In genomic region chr6:31580807-31581437, GRCh38 we compare ENCODE assay signal across 1 cellular context.
A peak's percentile ranks its signal among the peaks of the same experiment; 100 is the strongest.
TF ChIP-seq lines count a peak whose summit lies in the region.

No MANE protein-coding gene starts in this region.

TF ChIP-seq in HepG2, 621 proteins besides CTCF, POLR2A, EP300 and RAD21 (continues in another document):
- TF ChIP-seq, protein P1, sequence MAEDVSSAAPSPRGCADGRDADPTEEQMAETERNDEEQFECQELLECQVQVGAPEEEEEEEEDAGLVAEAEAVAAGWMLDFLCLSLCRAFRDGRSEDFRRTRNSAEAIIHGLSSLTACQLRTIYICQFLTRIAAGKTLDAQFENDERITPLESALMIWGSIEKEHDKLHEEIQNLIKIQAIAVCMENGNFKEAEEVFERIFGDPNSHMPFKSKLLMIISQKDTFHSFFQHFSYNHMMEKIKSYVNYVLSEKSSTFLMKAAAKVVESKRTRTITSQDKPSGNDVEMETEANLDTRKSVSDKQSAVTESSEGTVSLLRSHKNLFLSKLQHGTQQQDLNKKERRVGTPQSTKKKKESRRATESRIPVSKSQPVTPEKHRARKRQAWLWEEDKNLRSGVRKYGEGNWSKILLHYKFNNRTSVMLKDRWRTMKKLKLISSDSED (CRISPR knock-in tag; IDR thresholded peaks at IDR 0.05), result no peak
- no peak for TF ChIP-seq KDM5A (IDR thresholded peaks at IDR 0.05; ENCODE audit: borderline replicate concordance, low read length)
- 0 out of 2 replicates have a peak, but pooled peaks have one; percentile 55 for TF ChIP-seq DNMT1 (CRISPR knock-in tag; IDR thresholded peaks at IDR 0.05)
- TF ChIP-seq FOXA1 (IDR thresholded peaks at IDR 0.05), result no peak
- 0 out of 2 replicates have a peak, but pooled peaks have one; percentile 6 for TF ChIP-seq FOXA1 (CRISPR knock-in tag; IDR thresholded peaks at IDR 0.05)
- TF ChIP-seq BORCS8-MEF2B (CRISPR knock-in tag; IDR thresholded peaks at IDR 0.05), result peak; percentile 80
- peak; percentile 73; the same call in 1 of the 2 replicates for TF ChIP-seq ZIK1 (CRISPR knock-in tag; IDR thresholded peaks at IDR 0.05; ENCODE audit: borderline replicate concordance, low read depth)
- no peak for TF ChIP-seq JDP2 (CRISPR knock-in tag; IDR thresholded peaks at IDR 0.05; ENCODE audit: borderline replicate concordance)
- peak; percentile 60 for TF ChIP-seq U2AF1 (optimal IDR thresholded peaks at IDR 0.05; ENCODE audit: low read depth, low read length)
- TF ChIP-seq TOPORS (CRISPR knock-in tag; IDR thresholded peaks at IDR 0.05), result 0 out of 2 replicates have a peak, but pooled peaks have one; percentile 55
- TF ChIP-seq POLR2AphosphoS5 (IDR thresholded peaks at IDR 0.05; ENCODE audit: low read depth, low read length), result peak; percentile 42; the same call in 1 of the 2 replicates
- peak; percentile 90; the same call in 1 of the 2 replicates for TF ChIP-seq ERF (CRISPR knock-in tag; IDR thresholded peaks at IDR 0.05)
- no peak for TF ChIP-seq FOXK1 (CRISPR knock-in tag; IDR thresholded peaks at IDR 0.05; ENCODE audit: borderline replicate concordance, low read depth)
- TF ChIP-seq NFKBIZ (CRISPR knock-in tag; IDR thresholded peaks at IDR 0.05), result no peak
- TF ChIP-seq ZNF546 (CRISPR knock-in tag; conservative IDR thresholded peaks at IDR 0.05), result 0 out of 2 replicates have a peak, but pooled peaks have one; percentile 55
- 0 out of 2 replicates have a peak, but pooled peaks have one; percentile 19 for TF ChIP-seq RFXAP (CRISPR knock-in tag; IDR thresholded peaks at IDR 0.05; ENCODE audit: borderline replicate concordance)
- peak; percentile 59; the same call in 1 of the 2 replicates for TF ChIP-seq ZBTB14 (CRISPR knock-in tag; IDR thresholded peaks at IDR 0.05)
- TF ChIP-seq ZSCAN12 (CRISPR knock-in tag; IDR thresholded peaks at IDR 0.05), result no peak
- peak; percentile 34 for TF ChIP-seq SKI (IDR thresholded peaks at IDR 0.05; ENCODE audit: partially characterized antibody)
- no peak; the same call in 1 of the 2 replicates for TF ChIP-seq HNF4A (CRISPR knock-in tag; IDR thresholded peaks at IDR 0.05)
- peak; percentile 28; the same call in 1 of the 2 replicates for TF ChIP-seq ZNF224 (CRISPR knock-in tag; IDR thresholded peaks at IDR 0.05)
- no peak for TF ChIP-seq FLYWCH1 (CRISPR knock-in tag; IDR thresholded peaks at IDR 0.05)
- peak; percentile 63; the same call in 2 of the 3 replicates for TF ChIP-seq MXI1 (IDR thresholded peaks at IDR 0.05; ENCODE audit: borderline replicate concordance, low read depth, low read length)
- 0 out of 2 replicates have a peak, but pooled peaks have one; percentile 23 for TF ChIP-seq FOXJ3 (CRISPR knock-in tag; IDR thresholded peaks at IDR 0.05; ENCODE audit: borderline replicate concordance)
- TF ChIP-seq ZNF660 (CRISPR knock-in tag; IDR thresholded peaks at IDR 0.05; ENCODE audit: borderline replicate concordance, low read depth), result no peak
- TF ChIP-seq ZNF709 (CRISPR knock-in tag; IDR thresholded peaks at IDR 0.05), result 0 out of 2 replicates have a peak, but pooled peaks have one; percentile 87
- no peak for TF ChIP-seq ZFP82 (CRISPR knock-in tag; IDR thresholded peaks at IDR 0.05; ENCODE audit: borderline replicate concordance)
- peak; percentile 72 for TF ChIP-seq RBM39 (IDR thresholded peaks at IDR 0.05; ENCODE audit: low read depth, low read length, poor library complexity, severe bottlenecking)
- TF ChIP-seq ARID2 (CRISPR knock-in tag; IDR thresholded peaks at IDR 0.05; ENCODE audit: borderline replicate concordance), result peak; percentile 72; the same call in 1 of the 2 replicates
- 0 out of 2 replicates have a peak, but pooled peaks have one; percentile 24 for TF ChIP-seq ZNF747 (CRISPR knock-in tag; IDR thresholded peaks at IDR 0.05; ENCODE audit: borderline replicate concordance)
- peak; percentile 69; the same call in 1 of the 2 replicates for TF ChIP-seq GTF3A (CRISPR knock-in tag; conservative IDR thresholded peaks at IDR 0.05)
- TF ChIP-seq MED13 (CRISPR knock-in tag; IDR thresholded peaks at IDR 0.05), result 0 out of 2 replicates have a peak, but pooled peaks have one; percentile 45
- 0 out of 2 replicates have a peak, but pooled peaks have one; percentile 60 for TF ChIP-seq THRA (CRISPR knock-in tag; IDR thresholded peaks at IDR 0.05; ENCODE audit: borderline replicate concordance)
- TF ChIP-seq EEA1 (CRISPR knock-in tag; IDR thresholded peaks at IDR 0.05; ENCODE audit: borderline replicate concordance), result 0 out of 2 replicates have a peak, but pooled peaks have one; percentile 57
- no peak for TF ChIP-seq ZC3H4 (CRISPR knock-in tag; IDR thresholded peaks at IDR 0.05; ENCODE audit: borderline replicate concordance)
- no peak for TF ChIP-seq SP2 (CRISPR knock-in tag; IDR thresholded peaks at IDR 0.05)
- peak; percentile 94; the same call in 1 of the 2 replicates for TF ChIP-seq ZNF205 (CRISPR knock-in tag; IDR thresholded peaks at IDR 0.05)
- TF ChIP-seq ZNF775 (CRISPR knock-in tag; IDR thresholded peaks at IDR 0.05; ENCODE audit: borderline replicate concordance), result no peak
- no peak for TF ChIP-seq ZNF329 (CRISPR knock-in tag; IDR thresholded peaks at IDR 0.05; ENCODE audit: low read depth)
- peak; percentile 80 for TF ChIP-seq SALL1 (CRISPR knock-in tag; IDR thresholded peaks at IDR 0.05)
- peak; percentile 78 for TF ChIP-seq ZFX (CRISPR knock-in tag; IDR thresholded peaks at IDR 0.05; ENCODE audit: low read depth)
- peak; percentile 77; the same call in 1 of the 2 replicates for TF ChIP-seq ARHGAP35 (CRISPR knock-in tag; IDR thresholded peaks at IDR 0.05; ENCODE audit: borderline replicate concordance)
- no peak for TF ChIP-seq MAFG (CRISPR knock-in tag; IDR thresholded peaks at IDR 0.05)
- TF ChIP-seq THAP7 (CRISPR knock-in tag; IDR thresholded peaks at IDR 0.05), result 0 out of 2 replicates have a peak, but pooled peaks have one; percentile 7
- no peak for TF ChIP-seq DPF2 (CRISPR knock-in tag; IDR thresholded peaks at IDR 0.05; ENCODE audit: borderline replicate concordance, low read depth)
- TF ChIP-seq ZEB1 (IDR thresholded peaks at IDR 0.05; ENCODE audit: insufficient replicate concordance, low read depth), result no peak
- TF ChIP-seq, protein P2, sequence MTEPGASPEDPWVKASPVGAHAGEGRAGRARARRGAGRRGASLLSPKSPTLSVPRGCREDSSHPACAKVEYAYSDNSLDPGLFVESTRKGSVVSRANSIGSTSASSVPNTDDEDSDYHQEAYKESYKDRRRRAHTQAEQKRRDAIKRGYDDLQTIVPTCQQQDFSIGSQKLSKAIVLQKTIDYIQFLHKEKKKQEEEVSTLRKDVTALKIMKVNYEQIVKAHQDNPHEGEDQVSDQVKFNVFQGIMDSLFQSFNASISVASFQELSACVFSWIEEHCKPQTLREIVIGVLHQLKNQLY (CRISPR knock-in tag; IDR thresholded peaks at IDR 0.05), result peak; percentile 48; the same call in 1 of the 2 replicates
- TF ChIP-seq ZNF891 (CRISPR knock-in tag; IDR thresholded peaks at IDR 0.05), result peak; percentile 87
- 0 out of 2 replicates have a peak, but pooled peaks have one; percentile 45 for TF ChIP-seq BCL6 (CRISPR knock-in tag; IDR thresholded peaks at IDR 0.05)
- peak; percentile 57 for TF ChIP-seq SAP130 (CRISPR knock-in tag; IDR thresholded peaks at IDR 0.05; ENCODE audit: low read depth)
- peak; percentile 91; the same call in 1 of the 2 replicates for TF ChIP-seq NCOA1 (CRISPR knock-in tag; IDR thresholded peaks at IDR 0.05)
- TF ChIP-seq ZNF558 (CRISPR knock-in tag; IDR thresholded peaks at IDR 0.05; ENCODE audit: borderline replicate concordance), result peak; percentile 43; the same call in 1 of the 2 replicates
- TF ChIP-seq ZSCAN30 (CRISPR knock-in tag; IDR thresholded peaks at IDR 0.05), result no peak
- TF ChIP-seq, protein P3, sequence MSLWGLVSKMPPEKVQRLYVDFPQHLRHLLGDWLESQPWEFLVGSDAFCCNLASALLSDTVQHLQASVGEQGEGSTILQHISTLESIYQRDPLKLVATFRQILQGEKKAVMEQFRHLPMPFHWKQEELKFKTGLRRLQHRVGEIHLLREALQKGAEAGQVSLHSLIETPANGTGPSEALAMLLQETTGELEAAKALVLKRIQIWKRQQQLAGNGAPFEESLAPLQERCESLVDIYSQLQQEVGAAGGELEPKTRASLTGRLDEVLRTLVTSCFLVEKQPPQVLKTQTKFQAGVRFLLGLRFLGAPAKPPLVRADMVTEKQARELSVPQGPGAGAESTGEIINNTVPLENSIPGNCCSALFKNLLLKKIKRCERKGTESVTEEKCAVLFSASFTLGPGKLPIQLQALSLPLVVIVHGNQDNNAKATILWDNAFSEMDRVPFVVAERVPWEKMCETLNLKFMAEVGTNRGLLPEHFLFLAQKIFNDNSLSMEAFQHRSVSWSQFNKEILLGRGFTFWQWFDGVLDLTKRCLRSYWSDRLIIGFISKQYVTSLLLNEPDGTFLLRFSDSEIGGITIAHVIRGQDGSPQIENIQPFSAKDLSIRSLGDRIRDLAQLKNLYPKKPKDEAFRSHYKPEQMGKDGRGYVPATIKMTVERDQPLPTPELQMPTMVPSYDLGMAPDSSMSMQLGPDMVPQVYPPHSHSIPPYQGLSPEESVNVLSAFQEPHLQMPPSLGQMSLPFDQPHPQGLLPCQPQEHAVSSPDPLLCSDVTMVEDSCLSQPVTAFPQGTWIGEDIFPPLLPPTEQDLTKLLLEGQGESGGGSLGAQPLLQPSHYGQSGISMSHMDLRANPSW (CRISPR knock-in tag; IDR thresholded peaks at IDR 0.05; ENCODE audit: borderline replicate concordance), result peak; percentile 31; the same call in 1 of the 2 replicates
- TF ChIP-seq NCOA5 (CRISPR knock-in tag; IDR thresholded peaks at IDR 0.05), result no peak
- no peak for TF ChIP-seq ZNF337 (CRISPR knock-in tag; IDR thresholded peaks at IDR 0.05; ENCODE audit: borderline replicate concordance, low read depth)
- no peak for TF ChIP-seq ATF7 (IDR thresholded peaks at IDR 0.05)
- TF ChIP-seq ATF7 (CRISPR knock-in tag; IDR thresholded peaks at IDR 0.05), result no peak
- TF ChIP-seq HMG20A (CRISPR knock-in tag; IDR thresholded peaks at IDR 0.05; ENCODE audit: borderline replicate concordance), result 0 out of 2 replicates have a peak, but pooled peaks have one; percentile 12
- peak; percentile 90 for TF ChIP-seq SNAPC2 (CRISPR knock-in tag; IDR thresholded peaks at IDR 0.05)
- TF ChIP-seq ZBTB46 (CRISPR knock-in tag; IDR thresholded peaks at IDR 0.05; ENCODE audit: borderline replicate concordance), result 0 out of 2 replicates have a peak, but pooled peaks have one; percentile 73
- TF ChIP-seq ZFP37 (CRISPR knock-in tag; IDR thresholded peaks at IDR 0.05; ENCODE audit: borderline replicate concordance), result no peak
- no peak for TF ChIP-seq ELF4 (CRISPR knock-in tag; IDR thresholded peaks at IDR 0.05; ENCODE audit: borderline replicate concordance)
- 0 out of 2 replicates have a peak, but pooled peaks have one; percentile 21 for TF ChIP-seq ZNF513 (CRISPR knock-in tag; conservative IDR thresholded peaks at IDR 0.05)
- TF ChIP-seq KMT2A (CRISPR knock-in tag; IDR thresholded peaks at IDR 0.05), result peak; percentile 72; the same call in 1 of the 2 replicates
- TF ChIP-seq ZBTB42 (CRISPR knock-in tag; IDR thresholded peaks at IDR 0.05), result peak; percentile 31; the same call in 1 of the 2 replicates
- TF ChIP-seq HOXA9 (CRISPR knock-in tag; IDR thresholded peaks at IDR 0.05; ENCODE audit: borderline replicate concordance), result peak; percentile 38; the same call in 1 of the 2 replicates
- 0 out of 2 replicates have a peak, but pooled peaks have one; percentile 45 for TF ChIP-seq MXD4 (CRISPR knock-in tag; IDR thresholded peaks at IDR 0.05)
- TF ChIP-seq ZFP36L2 (CRISPR knock-in tag; IDR thresholded peaks at IDR 0.05), result no peak
